In genomic region chr14:53411110-53411509, GRCh38 we compare ENCODE assay signal across 22 cellular contexts.
DNase-seq lines count a peak whose midpoint lies in the region; TF ChIP-seq lines count a peak whose summit lies in the region.
"Had no signal": no experiment of that assay in that cellular context is flagged by ENCODE, and none has a peak within 500 bp of the region (broad histone marks: within the 10 kb centered on the region; RNA-seq: fewer than 3 reads in every experiment).

No MANE protein-coding gene starts in this region.

- H3K23ac ChIP-seq in trophoblast cell (ENCODE audit: low read length), result no peak overlapping the region

- H3K4me3 ChIP-seq in fibroblast of lung (replicated peaks in 1 of 4; ENCODE audit: control extremely low read depth in 1 of 4, insufficient read depth in 1 of 4, low read depth in 3 of 4, low read length in 4 of 4) (no peak overlapping the region), trophoblast cell (ENCODE audit: low read depth, low read length) (no peak overlapping the region)
- H3K4me3 ChIP-seq: esophagus squamous epithelium, neural progenitor cell, right lobe of liver had no signal

- H2AFZ ChIP-seq in fibroblast of lung (ENCODE audit: low read length), result no peak overlapping the region
- no peak overlapping the region for H2AFZ ChIP-seq in trophoblast cell (ENCODE audit: insufficient read depth, low read length, poor library complexity)
- H2AFZ ChIP-seq: neural progenitor cell had no signal

- no peak overlapping the region for H3K27ac Mint-ChIP-seq in T-helper 2 cell treated with Interferon-gamma antibody and Interleukin-4, amounts not matched to agents 5 μg/mL and 100 μg/mL, for 36 hours
- H3K27ac Mint-ChIP-seq: activated CD8-positive, alpha-beta T cell treated with anti-CD3 and anti-CD28 coated beads for 36 hours; neural progenitor cell had no signal

- H2AK5ac ChIP-seq in trophoblast cell (ENCODE audit: low read length), result no peak overlapping the region

- peaks cover 6% of the 10 kb centered on the region for H3K4me1 ChIP-seq in fibroblast of lung (ENCODE audit: control insufficient read depth, extremely low read depth, insufficient read depth, low read length)
- no peaks in the 10 kb centered on the region for H3K4me1 ChIP-seq in trophoblast cell (ENCODE audit: control insufficient read depth in 1 of 2, insufficient read depth in 2 of 2, low read length in 2 of 2)
- H3K4me1 ChIP-seq: neural progenitor cell, right lobe of liver had no signal

- H3K14ac ChIP-seq in trophoblast cell (ENCODE audit: low read length), result no peak overlapping the region

- H4K8ac ChIP-seq in trophoblast cell (ENCODE audit: low read depth, low read length), result no peak overlapping the region

- no peak overlapping the region for H3K18ac ChIP-seq in trophoblast cell (ENCODE audit: low read length)

- no peaks in the 10 kb centered on the region for H4K20me1 ChIP-seq in fibroblast of lung (ENCODE audit: control insufficient read depth, extremely low read depth, insufficient read depth, low read length)

- no peaks in the 10 kb centered on the region for H3K79me1 ChIP-seq in trophoblast cell (ENCODE audit: low read length)

- no peaks in the 10 kb centered on the region for H3K79me2 ChIP-seq in fibroblast of lung (ENCODE audit: control insufficient read depth, insufficient read depth, low read length)
- no peaks in the 10 kb centered on the region for H3K79me2 ChIP-seq in trophoblast cell (ENCODE audit: control insufficient read depth, insufficient read depth, low read length, poor library complexity)

- no peak overlapping the region for H2BK5ac ChIP-seq in trophoblast cell (ENCODE audit: low read depth, low read length, poor library complexity)

- peaks cover 2% of the 10 kb centered on the region for H3K9me3 Mint-ChIP-seq in T-helper 2 cell treated with Interferon-gamma antibody and Interleukin-4, amounts not matched to agents 5 μg/mL and 100 μg/mL, for 36 hours
- H3K9me3 Mint-ChIP-seq: activated CD8-positive, alpha-beta T cell treated with anti-CD3 and anti-CD28 coated beads for 36 hours; neural progenitor cell had no signal

- H3K27ac ChIP-seq in fibroblast of lung (ENCODE audit: insufficient read depth, low read length) (peak overlapping the region; percentile 37), trophoblast cell (ENCODE audit: low read depth, low read length) (no peak overlapping the region)
- H3K27ac ChIP-seq: esophagus squamous epithelium, neural progenitor cell, right lobe of liver, VCaP had no signal

- DNase-seq in ELR (ENCODE audit: low read depth) (peak; percentile 14), RPMI7951 (ENCODE audit: low read depth) (peak; percentile 90), fibroblast of lung (ENCODE audit: low read depth in 2 of 2) (peak; percentile 90 to 94), trophoblast cell (peak; percentile 65 to 67), ecto neural progenitor cell (ENCODE audit: low spot score) (no peak), islet precursor cell (no peak), NCI-H2171 (lab: John Stamatoyannopoulos, UW) (no peak)
- DNase-seq in T-helper 2 cell treated with Interferon-gamma antibody and Interleukin-4, amounts not matched to agents 5 μg/mL and 100 μg/mL, for 36 hours (ENCODE audit: low spot score), result no peak
- DNase-seq: activated CD8-positive, alpha-beta T cell treated with anti-CD3 and anti-CD28 coated beads for 36 hours; anterior cingulate cortex; C1 segment of cervical spinal cord; DND-41; esophagus squamous epithelium; H7; MM.1S; NCI-H2081; NCI-H526 treated with DMSO at 0.1 percent for 48 hours; right lobe of liver; stimulated activated CD4-positive, alpha-beta T cell treated with anti-CD3 and anti-CD28 coated beads, Interleukin-4, amount 100 ng/mL, for 1 hour; stimulated activated CD8-positive, alpha-beta memory T cell treated with anti-CD3 and anti-CD28 coated beads, Interleukin-4, amount 100 ng/mL, for 48 hours had no signal

- H3K27me3 ChIP-seq in fibroblast of lung (ENCODE audit: control insufficient read depth, insufficient read depth, low read length) (no peaks in the 10 kb centered on the region), trophoblast cell (ENCODE audit: insufficient read depth, low read length) (no peaks in the 10 kb centered on the region)
- H3K27me3 ChIP-seq: esophagus squamous epithelium, neural progenitor cell, right lobe of liver had no signal

- no peak overlapping the region for H2BK12ac ChIP-seq in trophoblast cell (ENCODE audit: low read length)

- H4K12ac ChIP-seq in trophoblast cell (ENCODE audit: low read depth, low read length), result no peak overlapping the region

- H3K4me2 ChIP-seq in fibroblast of lung (ENCODE audit: extremely low read depth, insufficient read depth, low read length), result peak overlapping the region; percentile 28
- H3K4me2 ChIP-seq in trophoblast cell (ENCODE audit: low read length), result no peak overlapping the region
- H3K4me2 ChIP-seq: neural progenitor cell had no signal

- no peak overlapping the region for H3K9ac ChIP-seq in fibroblast of lung (ENCODE audit: insufficient read depth, low read length)
- no peak overlapping the region for H3K9ac ChIP-seq in trophoblast cell (ENCODE audit: low read length)
- H3K9ac ChIP-seq: neural progenitor cell had no signal

- H3K36me3 ChIP-seq in fibroblast of lung (ENCODE audit: control insufficient read depth, insufficient read depth, low read length) (no peaks in the 10 kb centered on the region), trophoblast cell (ENCODE audit: control insufficient read depth in 1 of 2, insufficient read depth in 2 of 2, low read length in 2 of 2) (no peaks in the 10 kb centered on the region)
- H3K36me3 ChIP-seq: esophagus squamous epithelium, neural progenitor cell, right lobe of liver had no signal

- no peak for TF ChIP-seq CTCF in fibroblast of lung (conservative IDR thresholded peaks at IDR 0.05 in 1 of 2, IDR thresholded peaks at IDR 0.05 in 1 of 2; ENCODE audit: low read depth in 1 of 2, low read length in 2 of 2)

- H3K9me3 ChIP-seq in fibroblast of lung (ENCODE audit: control insufficient read depth, insufficient read depth, low read depth, low read length) (no peaks in the 10 kb centered on the region), trophoblast cell (ENCODE audit: insufficient read depth, low read depth, low read length) (no peaks in the 10 kb centered on the region)
- H3K9me3 ChIP-seq: esophagus squamous epithelium, right lobe of liver had no signal

- no peaks in the 10 kb centered on the region for H3K27me3 Mint-ChIP-seq in T-helper 2 cell treated with Interferon-gamma antibody and Interleukin-4, amounts not matched to agents 5 μg/mL and 100 μg/mL, for 36 hours (ENCODE audit: low read depth)
- H3K27me3 Mint-ChIP-seq: activated CD8-positive, alpha-beta T cell treated with anti-CD3 and anti-CD28 coated beads for 36 hours had no signal

- H4K91ac ChIP-seq in trophoblast cell (ENCODE audit: low read depth, low read length), result no peak overlapping the region

- H3K36me3 Mint-ChIP-seq in T-helper 2 cell treated with Interferon-gamma antibody and Interleukin-4, amounts not matched to agents 5 μg/mL and 100 μg/mL, for 36 hours (ENCODE audit: low read depth), result no peaks in the 10 kb centered on the region
- H3K36me3 Mint-ChIP-seq: neural progenitor cell had no signal

- H3K4ac ChIP-seq in trophoblast cell (ENCODE audit: low read depth, low read length), result no peak overlapping the region

- no peak overlapping the region for H3K4me3 Mint-ChIP-seq in T-helper 2 cell treated with Interferon-gamma antibody and Interleukin-4, amounts not matched to agents 5 μg/mL and 100 μg/mL, for 36 hours
- H3K4me3 Mint-ChIP-seq: activated CD8-positive, alpha-beta T cell treated with anti-CD3 and anti-CD28 coated beads for 36 hours; neural progenitor cell had no signal

- no CpG with 5 or more reads among the region's 4 CpGs for WGBS in trophoblast cell (ENCODE audit: extremely low coverage, insufficient coverage, insufficient read length)

- H2BK120ac ChIP-seq in trophoblast cell (ENCODE audit: insufficient read depth, low read length, poor library complexity), result no peak overlapping the region

- no peaks in the 10 kb centered on the region for H3K4me1 Mint-ChIP-seq in T-helper 2 cell treated with Interferon-gamma antibody and Interleukin-4, amounts not matched to agents 5 μg/mL and 100 μg/mL, for 36 hours (ENCODE audit: low read depth)
- H3K4me1 Mint-ChIP-seq: neural progenitor cell had no signal

Comparison
In these comparisons a context has a peak if more than half of its experiments do, and no peak if none do; other contexts are left out.
1. DNase-seq: peak in ELR (single experiment), RPMI7951 (single experiment), fibroblast of lung (2 of 2) and trophoblast cell (2 of 2); none in ecto neural progenitor cell (single experiment), T-helper 2 cell treated with Interferon-gamma antibody and Interleukin-4, amounts not matched to agents 5 μg/mL and 100 μg/mL, for 36 hours (single experiment), islet precursor cell (single experiment) and NCI-H2171 (single experiment).